Comparison of ENCODE assay signal across 14 cellular contexts in genomic region chr20:47985092-47985850, GRCh38.
DNase-seq lines count a peak whose midpoint lies in the region; ATAC-seq lines count a peak whose summit lies in the region.
"Had no signal": no experiment of that assay in that cellular context is flagged by ENCODE, and none has a peak within 500 bp of the region (broad histone marks: within the 10 kb centered on the region; RNA-seq: fewer than 3 reads in every experiment).

No MANE protein-coding gene starts in this region.

- H2BK5ac ChIP-seq in mesenchymal stem cell (ENCODE audit: low read depth, low read length, poor library complexity, severe bottlenecking) = no peak overlapping the region

- H3K36me3 ChIP-seq in mesenchymal stem cell (ENCODE audit: control insufficient read depth in 1 of 2, insufficient read depth in 2 of 2, low read depth in 1 of 2, low read length in 2 of 2) = no peaks in the 10 kb centered on the region
- H3K36me3 ChIP-seq: gastroesophageal sphincter, left ventricle myocardium inferior had no signal

- H3K27me3 ChIP-seq in mesenchymal stem cell (ENCODE audit: control insufficient read depth in 1 of 2, insufficient read depth in 1 of 2, low read length in 2 of 2) = peaks cover 4 to 33% of the 10 kb centered on the region in 2 experiments
- H3K27me3 ChIP-seq: gastroesophageal sphincter had no signal

- no peak overlapping the region for H3K4me2 ChIP-seq in mesenchymal stem cell (ENCODE audit: low read length, poor library complexity, severe bottlenecking)

- ATAC-seq in GM18861 (IDR thresholded peaks at IDR 0.05; ENCODE audit: unreplicated experiment) = no peak
- ATAC-seq: gastroesophageal sphincter; stimulated activated memory B cell treated with anti-CD40 and anti-IgM and Interleukin-4, amounts not matched to agents 10 μg/mL and 1 μg/mL and 100 μg/mL, for 72 hours had no signal

- H3K4me1 Mint-ChIP-seq in activated CD4-positive, alpha-beta memory T cell treated with anti-CD3 and anti-CD28 coated beads for 36 hours (ENCODE audit: low read depth) = no peaks in the 10 kb centered on the region
- H3K4me1 Mint-ChIP-seq: activated naive CD4-positive, alpha-beta T cell treated with anti-CD3 and anti-CD28 coated beads, Interleukin-2, amount 10 ng/mL, durations not matched to agents 7 days and 5 days had no signal

- no peak overlapping the region for H3K4me3 Mint-ChIP-seq in activated CD4-positive, alpha-beta memory T cell treated with anti-CD3 and anti-CD28 coated beads for 36 hours
- H3K4me3 Mint-ChIP-seq: activated naive CD4-positive, alpha-beta T cell treated with anti-CD3 and anti-CD28 coated beads, Interleukin-2, amount 10 ng/mL, durations not matched to agents 7 days and 5 days; stimulated activated memory B cell treated with anti-CD40 and anti-IgM and Interleukin-4, amounts not matched to agents 10 μg/mL and 1 μg/mL and 100 μg/mL, for 72 hours had no signal

- DNase-seq in EH (ENCODE audit: low read depth) (peak; percentile 90), HT-29 (ENCODE audit: low spot score) (peak; percentile 50), astrocyte of the hippocampus (ENCODE audit: low read depth, low spot score) (peak; percentile 54), mesenchymal stem cell (peak; percentile 92), SKM-1 (lab: John Stamatoyannopoulos, UW; ENCODE audit: unreplicated experiment) (no peak)
- DNase-seq in activated CD4-positive, alpha-beta memory T cell treated with anti-CD3 and anti-CD28 coated beads for 36 hours = no peak
- DNase-seq: activated naive CD4-positive, alpha-beta T cell treated with anti-CD3 and anti-CD28 coated beads, Interleukin-2, amount 10 ng/mL, durations not matched to agents 7 days and 5 days; cortex of kidney; DMS79; left ventricle myocardium inferior; T1000 had no signal

- peaks cover 3% of the 10 kb centered on the region for H3K4me1 ChIP-seq in mesenchymal stem cell (ENCODE audit: control insufficient read depth, insufficient read depth, low read depth, low read length)

- no peak overlapping the region for H4K8ac ChIP-seq in mesenchymal stem cell (ENCODE audit: low read length)

- no peak overlapping the region for H2AK5ac ChIP-seq in mesenchymal stem cell (ENCODE audit: low read length, severe bottlenecking)

- no peak overlapping the region for H3K27ac ChIP-seq in mesenchymal stem cell (ENCODE audit: low read length, poor library complexity, severe bottlenecking)
- H3K27ac ChIP-seq: gastroesophageal sphincter, left ventricle myocardium inferior had no signal

- no peak overlapping the region for H2BK12ac ChIP-seq in mesenchymal stem cell (ENCODE audit: low read length in 2 of 2)

- intact Hi-C loops in activated CD4-positive, alpha-beta memory T cell treated with anti-CD3 and anti-CD28 coated beads for 36 hours (cut with micrococcal nuclease) = no loop called here

- H3K14ac ChIP-seq in mesenchymal stem cell (ENCODE audit: low read length in 2 of 2) = no peak overlapping the region

- H3K9me3 ChIP-seq in mesenchymal stem cell (ENCODE audit: control insufficient read depth, low read length) = no peaks in the 10 kb centered on the region
- H3K9me3 ChIP-seq: gastroesophageal sphincter had no signal

- H2BK15ac ChIP-seq in mesenchymal stem cell (ENCODE audit: low read depth, poor library complexity, severe bottlenecking) = no peak overlapping the region

- POLR2A ChIA-PET in activated CD4-positive, alpha-beta memory T cell treated with anti-CD3 and anti-CD28 coated beads for 36 hours (lab: Charles Lee) = no interaction called here

- CTCF ChIA-PET in activated CD4-positive, alpha-beta memory T cell treated with anti-CD3 and anti-CD28 coated beads for 36 hours (lab: Charles Lee) = no interaction called here

- no peak overlapping the region for H2BK120ac ChIP-seq in mesenchymal stem cell (ENCODE audit: low read depth, low read length)

- 53% methylated on average over 5 of the region's 7 CpGs for WGBS in mesenchymal stem cell

- peaks cover 8% of the 10 kb centered on the region for H3K27me3 Mint-ChIP-seq in activated CD4-positive, alpha-beta memory T cell treated with anti-CD3 and anti-CD28 coated beads for 36 hours

- H3K36me3 Mint-ChIP-seq in activated CD4-positive, alpha-beta memory T cell treated with anti-CD3 and anti-CD28 coated beads for 36 hours = no peaks in the 10 kb centered on the region
- H3K36me3 Mint-ChIP-seq: activated naive CD4-positive, alpha-beta T cell treated with anti-CD3 and anti-CD28 coated beads, Interleukin-2, amount 10 ng/mL, durations not matched to agents 7 days and 5 days; stimulated activated memory B cell treated with anti-CD40 and anti-IgM and Interleukin-4, amounts not matched to agents 10 μg/mL and 1 μg/mL and 100 μg/mL, for 72 hours had no signal

- H3K18ac ChIP-seq in mesenchymal stem cell (ENCODE audit: low read depth in 1 of 2, low read length in 2 of 2) = no peak overlapping the region

- no peaks in the 10 kb centered on the region for H3K9me3 Mint-ChIP-seq in activated CD4-positive, alpha-beta memory T cell treated with anti-CD3 and anti-CD28 coated beads for 36 hours
- H3K9me3 Mint-ChIP-seq: activated naive CD4-positive, alpha-beta T cell treated with anti-CD3 and anti-CD28 coated beads, Interleukin-2, amount 10 ng/mL, durations not matched to agents 7 days and 5 days; stimulated activated memory B cell treated with anti-CD40 and anti-IgM and Interleukin-4, amounts not matched to agents 10 μg/mL and 1 μg/mL and 100 μg/mL, for 72 hours had no signal

- no peak overlapping the region for H3K23ac ChIP-seq in mesenchymal stem cell (ENCODE audit: low read length in 2 of 2)

- H3K9ac ChIP-seq in mesenchymal stem cell (ENCODE audit: low read length) = no peak overlapping the region

- no peak overlapping the region for H3K4ac ChIP-seq in mesenchymal stem cell (ENCODE audit: low read depth in 1 of 2, low read length in 2 of 2)

- H3K4me3 ChIP-seq in mesenchymal stem cell (ENCODE audit: insufficient read depth in 1 of 2, low read depth in 1 of 2, low read length in 2 of 2) = no peak overlapping the region
- H3K4me3 ChIP-seq: gastroesophageal sphincter, left ventricle myocardium inferior had no signal

- H2AFZ ChIP-seq in mesenchymal stem cell (ENCODE audit: low read depth, low read length) = no peak overlapping the region

- no peaks in the 10 kb centered on the region for H3K79me1 ChIP-seq in mesenchymal stem cell (replicated peaks; ENCODE audit: low read length, poor library complexity, severe bottlenecking)

- no peak overlapping the region for H3K27ac Mint-ChIP-seq in activated CD4-positive, alpha-beta memory T cell treated with anti-CD3 and anti-CD28 coated beads for 36 hours
- H3K27ac Mint-ChIP-seq: activated naive CD4-positive, alpha-beta T cell treated with anti-CD3 and anti-CD28 coated beads, Interleukin-2, amount 10 ng/mL, durations not matched to agents 7 days and 5 days; stimulated activated memory B cell treated with anti-CD40 and anti-IgM and Interleukin-4, amounts not matched to agents 10 μg/mL and 1 μg/mL and 100 μg/mL, for 72 hours had no signal

- no peak overlapping the region for H4K91ac ChIP-seq in mesenchymal stem cell (ENCODE audit: low read length)

Comparison
In these comparisons a context has a peak if more than half of its experiments do, and no peak if none do; other contexts are left out.
1. DNase-seq: peak in EH (single experiment), HT-29 (single experiment), astrocyte of the hippocampus (single experiment) and mesenchymal stem cell (single experiment); none in SKM-1 (single experiment) and activated CD4-positive, alpha-beta memory T cell treated with anti-CD3 and anti-CD28 coated beads for 36 hours (single experiment).